In genomic region chr10:77872151-77872946, GRCh38 we compare ENCODE assay signal across 1 cellular context.
TF ChIP-seq lines count a peak whose summit lies in the region.

No MANE protein-coding gene starts in this region.

TF ChIP-seq in IMR-90, 13 proteins besides CTCF, POLR2A, EP300 and RAD21:
- TF ChIP-seq CHD1 (IDR thresholded peaks at IDR 0.05; ENCODE audit: low read depth, low read length) = no peak
- TF ChIP-seq USF2 (IDR thresholded peaks at IDR 0.05; ENCODE audit: low read depth, low read length) = no peak
- TF ChIP-seq MAZ (IDR thresholded peaks at IDR 0.05; ENCODE audit: borderline replicate concordance, low read depth, low read length) = no peak
- no peak for TF ChIP-seq RCOR1 (IDR thresholded peaks at IDR 0.05; ENCODE audit: insufficient replicate concordance, low read length)
